Comparison of ENCODE assay signal across 12 cellular contexts in the genomic region with DNA sequence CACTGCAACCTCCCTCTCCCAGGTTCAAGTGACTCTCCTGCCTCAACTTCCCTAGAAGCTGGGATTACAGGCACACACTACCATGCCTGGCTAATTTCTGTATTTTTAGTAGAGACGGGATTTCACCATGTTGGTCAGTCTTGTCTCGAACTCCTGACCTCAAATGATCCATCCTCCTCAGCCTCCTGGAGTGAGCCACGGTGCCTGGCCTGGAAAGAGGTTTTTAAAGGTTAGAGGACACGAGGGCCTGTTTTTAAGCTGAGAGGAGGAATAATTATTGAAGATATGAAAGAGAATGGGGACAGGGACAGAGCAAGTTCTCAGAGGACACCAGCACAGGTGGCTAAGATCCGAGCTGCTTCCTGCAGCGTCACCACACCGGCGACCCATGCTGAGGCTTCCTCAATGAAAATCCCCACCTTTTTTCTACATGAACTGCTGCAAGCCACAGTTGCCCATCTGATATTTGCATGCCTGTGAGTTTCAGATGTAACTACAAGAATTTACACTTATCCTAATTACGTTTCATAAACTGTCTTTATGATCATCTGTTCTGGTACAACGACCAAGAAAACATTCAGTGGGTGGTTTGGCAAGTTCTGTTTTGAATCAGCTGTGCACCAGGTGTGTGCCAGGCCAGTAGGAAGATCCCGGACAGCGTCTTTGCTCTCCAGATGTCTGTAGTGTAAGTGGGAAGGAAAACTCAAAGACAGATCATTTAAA.
A peak's percentile ranks its signal among the peaks of the same experiment; 100 is the strongest.
DNase-seq lines count a peak whose midpoint lies in the region; ATAC-seq and TF ChIP-seq lines count a peak whose summit lies in the region.
"Had no signal": no experiment of that assay in that cellular context is flagged by ENCODE, and none has a peak within 500 bp of the region (broad histone marks: within the 10 kb centered on the region; RNA-seq: fewer than 3 reads in every experiment).

No MANE protein-coding gene starts in this region.

- WGBS in upper lobe of left lung, 2 donors, result 79 to 89% methylated on average over 12 of the region's 12 CpGs

- CTCF ChIA-PET in activated naive CD4-positive, alpha-beta T cell treated with anti-CD3 and anti-CD28 coated beads for 36 hours (lab: Charles Lee), result no interaction called here

- H3K27ac Mint-ChIP-seq in activated naive CD4-positive, alpha-beta T cell treated with anti-CD3 and anti-CD28 coated beads for 36 hours, result no peak overlapping the region

- no peak for TF ChIP-seq POLR2A in Peyer's patch (IDR thresholded peaks at IDR 0.05)
- no peak for TF ChIP-seq POLR2A in upper lobe of left lung (IDR thresholded peaks at IDR 0.05)

- TF ChIP-seq CTCF in GM06990 (IDR thresholded peaks at IDR 0.05; ENCODE audit: insufficient read depth, low read length, poor library complexity, severe bottlenecking) (no peak), Peyer's patch (IDR thresholded peaks at IDR 0.05) (no peak), upper lobe of left lung (IDR thresholded peaks at IDR 0.05) (no peak)

- H3K9me3 Mint-ChIP-seq in activated naive CD4-positive, alpha-beta T cell treated with anti-CD3 and anti-CD28 coated beads for 36 hours, result no peaks in the 10 kb centered on the region

- H3K4me1 ChIP-seq in Peyer's patch (no peaks in the 10 kb centered on the region), upper lobe of left lung (no peaks in the 10 kb centered on the region)
- H3K4me1 ChIP-seq: parathyroid adenoma had no signal

- no peaks in the 10 kb centered on the region for H3K4me1 Mint-ChIP-seq in activated naive CD4-positive, alpha-beta T cell treated with anti-CD3 and anti-CD28 coated beads for 36 hours (ENCODE audit: low read depth)

- H3K9me3 ChIP-seq in Peyer's patch (no peaks in the 10 kb centered on the region), upper lobe of left lung (no peaks in the 10 kb centered on the region), MG63 (no peaks in the 10 kb centered on the region)

- intact Hi-C loops in activated naive CD4-positive, alpha-beta T cell treated with anti-CD3 and anti-CD28 coated beads for 36 hours (cut with micrococcal nuclease), result no loop called here

- H3K27me3 Mint-ChIP-seq in activated naive CD4-positive, alpha-beta T cell treated with anti-CD3 and anti-CD28 coated beads for 36 hours (ENCODE audit: low read depth), result no peaks in the 10 kb centered on the region

- H3K36me3 Mint-ChIP-seq in activated naive CD4-positive, alpha-beta T cell treated with anti-CD3 and anti-CD28 coated beads for 36 hours (ENCODE audit: low read depth), result no peaks in the 10 kb centered on the region

- DNase-seq in GM06990 (ENCODE audit: extremely low read depth, insufficient read length) (peak; percentile 80), Peyer's patch (peak in 2 of 3 donors; percentile 66 to 70), upper lobe of left lung (no peak), MG63 (no peak), Kasumi-1 (lab: John Stamatoyannopoulos, UW) (no peak)
- DNase-seq in activated naive CD4-positive, alpha-beta T cell treated with anti-CD3 and anti-CD28 coated beads for 36 hours, result no peak
- DNase-seq: activated CD4-positive, alpha-beta T cell treated with anti-CD3 and anti-CD28 coated beads, Interleukin-2, amount 50 U/mL, for 1 hour; NCI-H510A; stimulated activated CD8-positive, alpha-beta memory T cell treated with anti-CD3 and anti-CD28 coated beads, Interleukin-4, amount 100 ng/mL, for 48 hours had no signal

- TF ChIP-seq EP300 in upper lobe of left lung (IDR thresholded peaks at IDR 0.05), result no peak

- no peak overlapping the region for H3K4me3 Mint-ChIP-seq in activated naive CD4-positive, alpha-beta T cell treated with anti-CD3 and anti-CD28 coated beads for 36 hours

- H3K27me3 ChIP-seq in GM06990 (replicated peaks; ENCODE audit: control insufficient read depth, insufficient read depth, low read length) (no peaks in the 10 kb centered on the region), Peyer's patch (no peaks in the 10 kb centered on the region), upper lobe of left lung (no peaks in the 10 kb centered on the region), MG63 (no peaks in the 10 kb centered on the region)

- ATAC-seq in GM19328 (IDR thresholded peaks at IDR 0.05; ENCODE audit: unreplicated experiment) (peak; percentile 87), HG02943 (IDR thresholded peaks at IDR 0.05; ENCODE audit: low read depth, unreplicated experiment) (peak; percentile 78), upper lobe of left lung (ENCODE audit: low FRiP score in 2 of 2) (no peak)

- H3K36me3 ChIP-seq in GM06990 (ENCODE audit: control insufficient read depth, insufficient read depth, low read length), result no peaks in the 10 kb centered on the region
- no peaks in the 10 kb centered on the region for H3K36me3 ChIP-seq in Peyer's patch
- no peaks in the 10 kb centered on the region for H3K36me3 ChIP-seq in upper lobe of left lung
- no peaks in the 10 kb centered on the region for H3K36me3 ChIP-seq in MG63

- H3K27ac ChIP-seq in Peyer's patch, result peak overlapping the region in 1 of 4 donors; percentile 49
- no peak overlapping the region for H3K27ac ChIP-seq in upper lobe of left lung
- H3K27ac ChIP-seq: parathyroid adenoma had no signal

- H3K4me3 ChIP-seq in GM06990 (replicated peaks; ENCODE audit: low read depth, low read length), result 0 out of 2 replicates have a peak overlapping the region, but pooled peaks have one; percentile 1
- no peak overlapping the region for H3K4me3 ChIP-seq in Peyer's patch
- no peak overlapping the region for H3K4me3 ChIP-seq in upper lobe of left lung
- H3K4me3 ChIP-seq in MG63, result no peak overlapping the region

Comparison
In these comparisons a context has a peak if more than half of its experiments do, and no peak if none do; other contexts are left out.
1. DNase-seq: peak in GM06990 (single experiment) and Peyer's patch (2 of 3); none in upper lobe of left lung (0 of 2), MG63 (single experiment), activated naive CD4-positive, alpha-beta T cell treated with anti-CD3 and anti-CD28 coated beads for 36 hours (single experiment) and Kasumi-1 (0 of 2).
2. ATAC-seq: peak in GM19328 (single experiment) and HG02943 (single experiment); none in upper lobe of left lung (0 of 2).